18 cellular contexts compared by ENCODE assay signal in genomic region chr2:112272669-112273068, GRCh38. TPM values are rescaled to one million over a fixed set of nuclear protein-coding genes. Genes with fewer than 3 reads are reported as not detected.
DNase-seq lines count a peak whose midpoint lies in the region; ATAC-seq and TF ChIP-seq lines count a peak whose summit lies in the region.
"Had no signal": no experiment of that assay in that cellular context is flagged by ENCODE, and none has a peak within 500 bp of the region (broad histone marks: within the 10 kb centered on the region; RNA-seq: fewer than 3 reads in every experiment).

No MANE protein-coding gene starts in this region.

- H3K4me3 ChIP-seq in GM23338 (no peak overlapping the region), adrenal gland (peak overlapping the region in 1 of 4 donors; percentile 42), neural cell (ENCODE audit: low read length) (peak overlapping the region; percentile 33), breast epithelium (no peak overlapping the region)
- H3K4me3 ChIP-seq: MG63, SK-N-MC had no signal

- TF ChIP-seq CTCF in GM23338 (conservative IDR thresholded peaks at IDR 0.05; ENCODE audit: low read depth in 2 of 2) (no peak), adrenal gland (IDR thresholded peaks at IDR 0.05) (no peak), neural cell (IDR thresholded peaks at IDR 0.05; ENCODE audit: poor library complexity, severe bottlenecking) (no peak), breast epithelium (IDR thresholded peaks at IDR 0.05) (no peak)

- no peak overlapping the region for H3K27ac Mint-ChIP-seq in GM23338

- 42 to 72% (median 52%) methylated on average over 5 of the region's 5 CpGs for WGBS in adrenal gland, 4 donors

- ATAC-seq in GM23338 (no peak), GM18868 (IDR thresholded peaks at IDR 0.05; ENCODE audit: unreplicated experiment) (no peak)
- ATAC-seq: CD8-positive, alpha-beta T cell had no signal

- intact Hi-C loops in adrenal gland (cut with DNase I): loop anchor here in 1 of 2 donors (5.0 kb wide), 1 partner anchor 160 kb away; the partner anchor contains the start of gene RGPD8
- intact Hi-C loops in breast epithelium (cut with DNase I; ENCODE audit: low total_unique reads): no loop called here

- TF ChIP-seq POLR2A in adrenal gland (IDR thresholded peaks at IDR 0.05) (peak in 1 of 2 donors; percentile 2), breast epithelium (IDR thresholded peaks at IDR 0.05) (no peak)

- H3K4me3 Mint-ChIP-seq in GM23338: no peak overlapping the region
- H3K4me3 Mint-ChIP-seq: CD8-positive, alpha-beta T cell had no signal

- H2AFZ ChIP-seq in GM23338: no peak overlapping the region
- no peak overlapping the region for H2AFZ ChIP-seq in neural cell (ENCODE audit: low read depth, low read length)

- no peak for TF ChIP-seq RAD21 in neural cell (conservative IDR thresholded peaks at IDR 0.05)

- H3K27ac ChIP-seq in GM23338 (ENCODE audit: low read depth) (no peak overlapping the region), adrenal gland (peak overlapping the region; percentile 44 to 86 (median 80)), neural cell (ENCODE audit: low read length) (peak overlapping the region; percentile 68), breast epithelium (no peak overlapping the region)
- H3K27ac ChIP-seq: SK-N-MC had no signal

- H3K9me2 ChIP-seq in GM23338 (ENCODE audit: insufficient read depth): no peaks in the 10 kb centered on the region
- H3K9me2 ChIP-seq in neural cell (ENCODE audit: insufficient read depth, low read length): no peaks in the 10 kb centered on the region

- H3K9me3 ChIP-seq in adrenal gland (replicated peaks in 1 of 3) (no peaks in the 10 kb centered on the region), neural cell (ENCODE audit: low read length) (no peaks in the 10 kb centered on the region), breast epithelium (no peaks in the 10 kb centered on the region)
- H3K9me3 ChIP-seq: BE2C, MG63 had no signal

- no peaks in the 10 kb centered on the region for H3F3A ChIP-seq in GM23338 (replicated peaks; ENCODE audit: low read depth)
- H3F3A ChIP-seq in neural cell (ENCODE audit: insufficient read depth, low read length, poor library complexity, severe bottlenecking): no peaks in the 10 kb centered on the region

- H3K36me3 ChIP-seq in GM23338 (ENCODE audit: insufficient read depth) (no peaks in the 10 kb centered on the region), adrenal gland (replicated peaks in 1 of 2) (no peaks in the 10 kb centered on the region), neural cell (ENCODE audit: insufficient read depth, low read length) (no peaks in the 10 kb centered on the region), breast epithelium (no peaks in the 10 kb centered on the region)
- H3K36me3 ChIP-seq: BE2C, MG63 had no signal

- peaks cover 4% of the 10 kb centered on the region for H3K27me3 Mint-ChIP-seq in GM23338 (ENCODE audit: insufficient read depth, low read depth, poor library complexity)

- peak overlapping the region; percentile 4 for H3K9ac ChIP-seq in neural cell (ENCODE audit: low read length)

- H3K4me2 ChIP-seq in GM23338 (no peak overlapping the region), neural cell (ENCODE audit: low read length) (no peak overlapping the region)

- peaks cover 6% of the 10 kb centered on the region; the same call in 1 of the 2 replicates for H3K4me1 ChIP-seq in GM23338 (ENCODE audit: insufficient read depth)
- peaks cover 3 to 18% of the 10 kb centered on the region in 2 donors for H3K4me1 ChIP-seq in adrenal gland (replicated peaks in 1 of 2)
- H3K4me1 ChIP-seq in breast epithelium: no peaks in the 10 kb centered on the region
- H3K4me1 ChIP-seq: BE2C had no signal

- peaks cover 18% of the 10 kb centered on the region for H3K4me1 Mint-ChIP-seq in GM23338

- no peaks in the 10 kb centered on the region for H3K27me3 ChIP-seq in GM23338 (ENCODE audit: insufficient read depth)
- no peaks in the 10 kb centered on the region for H3K27me3 ChIP-seq in adrenal gland
- H3K27me3 ChIP-seq in neural cell (ENCODE audit: insufficient read depth, low read depth, low read length): no peaks in the 10 kb centered on the region
- H3K27me3 ChIP-seq in breast epithelium: no peaks in the 10 kb centered on the region
- H3K27me3 ChIP-seq: BE2C, MG63 had no signal

- TF ChIP-seq EP300 in neural cell (conservative IDR thresholded peaks at IDR 0.05; ENCODE audit: poor library complexity, severe bottlenecking): no peak

- DNase-seq in GM23338 (ENCODE audit: low spot score): peak; percentile 8
- DNase-seq in NCI-H2227 (lab: John Stamatoyannopoulos, UW; ENCODE audit: unreplicated experiment): peak; percentile 13
- peak in 1 of 7 donors; percentile 35 for DNase-seq in adrenal gland
- no peak for DNase-seq in midbrain (lab: John Stamatoyannopoulos, UW)
- DNase-seq in breast epithelium (ENCODE audit: low spot score in 2 of 2): no peak
- DNase-seq in stimulated activated naive CD4-positive, alpha-beta T cell (lab: John Stamatoyannopoulos, UW): no peak
- DNase-seq: BE2C; CD8-positive, alpha-beta T cell; DND-41; GF-D8; GOT3; MG63; NCI-H1092 treated with DMSO at 0.1 percent for 48 hours; NCI-H1694 treated with DMSO at 0.1 percent for 48 hours; NCI-H774 had no signal

- no peaks in the 10 kb centered on the region for H3K36me3 Mint-ChIP-seq in GM23338 (ENCODE audit: low read depth)

- H3K9me3 Mint-ChIP-seq in GM23338: peaks cover 7% of the 10 kb centered on the region

- no peaks in the 10 kb centered on the region for H4K20me1 ChIP-seq in GM23338 (replicated peaks; ENCODE audit: insufficient read depth)
- no peaks in the 10 kb centered on the region for H4K20me1 ChIP-seq in neural cell (ENCODE audit: insufficient read depth)

- H3K79me2 ChIP-seq in GM23338 (replicated peaks; ENCODE audit: insufficient read depth) (no peaks in the 10 kb centered on the region), neural cell (replicated peaks; ENCODE audit: insufficient read depth, low read length) (peaks cover 1% of the 10 kb centered on the region)

TF ChIP-seq in GM23338, 12 proteins besides CTCF, POLR2A, EP300 and RAD21 (continues in another document):
- TF ChIP-seq NANOG (IDR thresholded peaks at IDR 0.05; ENCODE audit: borderline replicate concordance): no peak

TF ChIP-seq in neural cell, 6 proteins besides CTCF, POLR2A, EP300 and RAD21:
- TF ChIP-seq EZH2 (IDR thresholded peaks at IDR 0.05; ENCODE audit: borderline replicate concordance, insufficient read depth, low read length, poor library complexity, severe bottlenecking) (no peak), MXI1 (conservative IDR thresholded peaks at IDR 0.05; ENCODE audit: poor library complexity, severe bottlenecking) (no peak), TAF1 (IDR thresholded peaks at IDR 0.05; ENCODE audit: low read depth) (no peak), SMC3 (conservative IDR thresholded peaks at IDR 0.05; ENCODE audit: poor library complexity) (no peak), POLR2AphosphoS5 (IDR thresholded peaks at IDR 0.05) (no peak), REST (IDR thresholded peaks at IDR 0.05; ENCODE audit: borderline replicate concordance) (no peak)

RNA-seq across cellular contexts. Expression of gene ZC3H6, which starts 2.7 kb away (rescaled TPM):
- total RNA-seq in GM23338 (2014; rRNA removed; shearing (Covaris generic)): 6.3 and 8.0 TPM in 2 replicates
- polyA plus RNA-seq in GM23338 (2016; fragmentation: Nextera tagmentation; extraction: Ambion mirVana) (4.7 and 4.9 TPM in 2 replicates), adrenal gland (1 to 10 TPM; 2.5 to 9.3 (median 6.0) TPM), neural cell (6.1 and 6.8 TPM in 2 replicates)
- total RNA-seq in adrenal gland (10 to 100 TPM in 4 of 8 donors, 1 to 10 TPM in 4; 4.1 to 19.0 (median 13.1) TPM), breast epithelium (10 to 100 TPM; 14.4 to 20.3 (median 18.2) TPM)
- polyA minus RNA-seq in neural cell: 26.1 and 34.5 TPM in 2 replicates

RNA-seq across cellular contexts. Expression of gene ZC3H8, which starts 17.8 kb away (rescaled TPM):
- total RNA-seq in GM23338 (2014; rRNA removed; shearing (Covaris generic)): 3.0 and 13.3 TPM in 2 replicates
- 42.8 and 49.1 TPM in 2 replicates for polyA plus RNA-seq in GM23338 (2016; fragmentation: Nextera tagmentation; extraction: Ambion mirVana)
- 10 to 100 TPM in 3 of 8 donors, 1 to 10 TPM in 4, under 1 TPM in 1; 0.85 to 14.0 (median 7.3) TPM for total RNA-seq in adrenal gland
- polyA plus RNA-seq in adrenal gland: 10 to 100 TPM in 1 of 3 donors, 1 to 10 TPM in 2; 3.0 to 17.4 (median 6.9) TPM
- 22.6 and 26.5 TPM in 2 replicates for polyA plus RNA-seq in neural cell
- polyA minus RNA-seq in neural cell: 43.3 and 96.9 TPM in 2 replicates
- 10 to 100 TPM; 17.0 to 38.3 (median 17.0) TPM for total RNA-seq in breast epithelium

Comparison
In these comparisons a context has a peak if more than half of its experiments do, and no peak if none do; other contexts are left out.
1. DNase-seq: peak in GM23338 (single experiment) and NCI-H2227 (single experiment); none in midbrain (single experiment), breast epithelium (0 of 2) and stimulated activated naive CD4-positive, alpha-beta T cell (0 of 6).
2. H3K27ac ChIP-seq: peak in adrenal gland (5 of 5) and neural cell (single experiment); none in GM23338 (single experiment) and breast epithelium (0 of 2).